Comparison of ENCODE assay signal across 8 cellular contexts in the genomic region with DNA sequence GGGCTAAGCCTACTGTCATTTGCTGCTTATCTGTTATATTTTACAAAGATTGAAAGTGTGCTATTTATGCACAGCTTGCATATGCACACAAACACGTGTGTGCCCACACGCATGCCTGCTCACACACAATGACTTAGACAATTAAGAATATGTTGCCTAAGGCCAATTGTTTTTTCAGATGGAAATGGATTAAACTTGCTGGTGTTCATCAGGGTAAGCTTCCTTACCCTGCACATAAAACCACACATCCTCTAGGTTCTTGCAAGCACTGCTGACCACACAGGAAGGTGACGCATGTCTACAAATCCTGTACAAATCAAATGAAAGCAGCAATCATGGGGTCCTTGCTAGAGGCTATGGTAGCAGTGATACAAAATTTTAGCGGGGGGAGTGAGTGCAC. TPM values are rescaled to one million over a fixed set of nuclear protein-coding genes. Genes with fewer than 3 reads are reported as not detected.
DNase-seq lines count a peak whose midpoint lies in the region; ATAC-seq and TF ChIP-seq lines count a peak whose summit lies in the region.

No MANE protein-coding gene starts in this region.

- POLR2A ChIA-PET in activated B cell treated with CpG ODN at 0.5 μM for 24 hours (lab: Charles Lee) = no interaction called here

- H3K4me3 Mint-ChIP-seq in activated B cell treated with CpG ODN at 0.5 μM for 24 hours = no peak overlapping the region
- H3K4me3 Mint-ChIP-seq in stimulated activated effector memory CD8-positive, alpha-beta T cell treated with anti-CD3 and anti-CD28 coated beads, Interleukin-12 subunit alpha, Interleukin-12 subunit beta, amount 100 ng/mL, for 72 hours = peak overlapping the region; percentile 37

- H3K4me1 ChIP-seq in suprapubic skin = peaks cover 6% of the 10 kb centered on the region

- peak overlapping the region; percentile 16 for H3K27ac ChIP-seq in cingulate gyrus (ENCODE audit: low read depth, low read length)
- H3K27ac ChIP-seq in suprapubic skin = no peak overlapping the region

- peaks cover 45% of the 10 kb centered on the region for H3K4me1 Mint-ChIP-seq in activated B cell treated with CpG ODN at 0.5 μM for 24 hours
- peaks cover 70% of the 10 kb centered on the region for H3K4me1 Mint-ChIP-seq in stimulated activated effector memory CD8-positive, alpha-beta T cell treated with anti-CD3 and anti-CD28 coated beads, Interleukin-12 subunit alpha, Interleukin-12 subunit beta, amount 100 ng/mL, for 72 hours

- H3K27me3 ChIP-seq in suprapubic skin = no peaks in the 10 kb centered on the region

- no peak for TF ChIP-seq RAD21 in Ishikawa (IDR thresholded peaks at IDR 0.05; ENCODE audit: low read depth)

- H3K4me3 ChIP-seq in suprapubic skin = no peak overlapping the region

- peaks cover 74% of the 10 kb centered on the region for H3K36me3 Mint-ChIP-seq in activated B cell treated with CpG ODN at 0.5 μM for 24 hours (ENCODE audit: low read depth)
- peaks cover 53% of the 10 kb centered on the region for H3K36me3 Mint-ChIP-seq in stimulated activated effector memory CD8-positive, alpha-beta T cell treated with anti-CD3 and anti-CD28 coated beads, Interleukin-12 subunit alpha, Interleukin-12 subunit beta, amount 100 ng/mL, for 72 hours

- no peak for TF ChIP-seq POLR2A in suprapubic skin (IDR thresholded peaks at IDR 0.05)

- TF ChIP-seq CTCF in activated B cell treated with CpG ODN at 0.5 μM for 24 hours (IDR thresholded peaks at IDR 0.05) = no peak
- no peak for TF ChIP-seq CTCF in suprapubic skin (IDR thresholded peaks at IDR 0.05)

- peak; percentile 89 for ATAC-seq in activated B cell treated with CpG ODN at 0.5 μM for 24 hours (ENCODE audit: low read depth)
- ATAC-seq in stimulated activated effector memory CD8-positive, alpha-beta T cell treated with anti-CD3 and anti-CD28 coated beads, Interleukin-12 subunit alpha, Interleukin-12 subunit beta, amount 100 ng/mL, for 72 hours = peak; percentile 83
- no peak for ATAC-seq in HG02571 (IDR thresholded peaks at IDR 0.05; ENCODE audit: unreplicated experiment)

- DNase-seq in activated B cell treated with CpG ODN at 0.5 μM for 24 hours (no peak), suprapubic skin (ENCODE audit: low spot score in 2 of 2) (no peak), NAMALWA (ENCODE audit: low spot score) (no peak), amniotic stem cell (lab: John Stamatoyannopoulos, UW) (no peak)
- peak in 1 of 2 donors; percentile 69 for DNase-seq in stimulated activated effector memory CD8-positive, alpha-beta T cell treated with anti-CD3 and anti-CD28 coated beads, Interleukin-12 subunit alpha, Interleukin-12 subunit beta, amount 100 ng/mL, for 72 hours (ENCODE audit: low spot score in 2 of 2)

- WGBS in suprapubic skin = 61% methylated on average over 4 of the region's 4 CpGs

- CTCF ChIA-PET in activated B cell treated with CpG ODN at 0.5 μM for 24 hours (lab: Charles Lee) = interaction anchor here (1.4 to 2.0 kb wide), 2 partner anchors 12 to 526 kb away, joined by 6 to 9 read pairs; no protein-coding TSS in a partner anchor

- no peaks in the 10 kb centered on the region for H3K9me3 ChIP-seq in suprapubic skin

- H3K27ac Mint-ChIP-seq in activated B cell treated with CpG ODN at 0.5 μM for 24 hours = peak overlapping the region; percentile 76
- H3K27ac Mint-ChIP-seq in stimulated activated effector memory CD8-positive, alpha-beta T cell treated with anti-CD3 and anti-CD28 coated beads, Interleukin-12 subunit alpha, Interleukin-12 subunit beta, amount 100 ng/mL, for 72 hours = peak overlapping the region; percentile 54

- peaks cover 10% of the 10 kb centered on the region for H3K36me3 ChIP-seq in suprapubic skin

- H3K27me3 Mint-ChIP-seq in activated B cell treated with CpG ODN at 0.5 μM for 24 hours = no peaks in the 10 kb centered on the region

- intact Hi-C loops in activated B cell treated with CpG ODN at 0.5 μM for 24 hours (cut with micrococcal nuclease) = no loop called here

- peak; percentile 28; the same call in 1 of the 2 replicates for TF ChIP-seq EP300 in Ishikawa (IDR thresholded peaks at IDR 0.05; ENCODE audit: borderline replicate concordance)
- TF ChIP-seq EP300 in suprapubic skin (IDR thresholded peaks at IDR 0.05) = no peak

- H3K9me3 Mint-ChIP-seq in activated B cell treated with CpG ODN at 0.5 μM for 24 hours = no peaks in the 10 kb centered on the region
- H3K9me3 Mint-ChIP-seq in stimulated activated effector memory CD8-positive, alpha-beta T cell treated with anti-CD3 and anti-CD28 coated beads, Interleukin-12 subunit alpha, Interleukin-12 subunit beta, amount 100 ng/mL, for 72 hours = no peaks in the 10 kb centered on the region

TF ChIP-seq in Ishikawa, 13 proteins besides CTCF, POLR2A, EP300 and RAD21:
- TF ChIP-seq, protein P1, sequence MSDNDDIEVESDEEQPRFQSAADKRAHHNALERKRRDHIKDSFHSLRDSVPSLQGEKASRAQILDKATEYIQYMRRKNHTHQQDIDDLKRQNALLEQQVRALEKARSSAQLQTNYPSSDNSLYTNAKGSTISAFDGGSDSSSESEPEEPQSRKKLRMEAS (IDR thresholded peaks at IDR 0.05) = peak; percentile 46; the same call in 1 of the 2 replicates
- peak; percentile 46; the same call in 1 of the 2 replicates for TF ChIP-seq TCF12 (IDR thresholded peaks at IDR 0.05; ENCODE audit: low read depth)
- TF ChIP-seq FOXM1 (IDR thresholded peaks at IDR 0.05; ENCODE audit: borderline replicate concordance, low read depth) = no peak
- no peak for TF ChIP-seq ZBTB7A (IDR thresholded peaks at IDR 0.05; ENCODE audit: low read depth)

RNA-seq across cellular contexts. Expression of a gene that starts 58.4 kb away (rescaled TPM):
- total RNA-seq in activated B cell treated with CpG ODN at 0.5 μM for 24 hours = not detected in 2 replicates
- total RNA-seq in suprapubic skin = not detected
